1 cellular context compared by ENCODE assay signal in the genomic region with DNA sequence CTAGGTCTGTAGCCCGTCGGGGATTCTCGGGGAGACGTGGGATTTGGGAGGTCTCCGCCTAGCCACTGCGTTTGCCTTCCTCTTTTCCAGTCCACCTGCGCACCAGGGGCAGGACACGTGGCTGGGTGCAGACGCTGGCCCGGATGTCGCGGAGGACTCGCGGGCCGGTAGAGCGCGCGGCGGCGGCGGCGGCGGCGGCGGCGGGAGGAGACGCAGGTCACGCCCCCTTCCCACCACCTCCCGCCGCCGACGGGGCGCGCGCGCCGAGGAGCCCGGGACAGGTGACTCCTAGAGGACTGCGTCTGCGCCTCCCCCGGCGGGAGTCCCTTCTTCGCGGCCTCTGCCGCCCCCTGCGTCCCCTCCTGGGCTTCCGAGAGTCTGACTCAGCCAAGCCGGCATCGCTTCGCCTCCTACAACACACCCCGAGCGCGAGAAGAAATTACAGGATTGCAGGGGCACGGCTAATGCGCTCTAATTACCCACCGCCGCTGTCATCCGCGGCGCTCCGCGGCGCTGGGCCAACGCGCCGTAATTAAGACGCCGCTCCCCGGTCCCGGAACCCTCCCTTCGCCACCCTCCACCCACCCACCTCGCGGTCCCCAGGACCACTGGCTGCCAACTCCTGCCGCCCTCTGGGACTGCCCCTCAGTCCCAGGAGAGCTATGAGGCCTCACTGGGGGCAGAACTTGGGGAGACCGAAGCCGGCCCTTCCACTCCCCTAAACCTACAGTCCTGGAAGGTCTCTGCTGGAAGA.
TF ChIP-seq lines count a peak whose summit lies in the region.

No MANE protein-coding gene starts in this region.

TF ChIP-seq in H1, 55 proteins besides CTCF, POLR2A, EP300 and RAD21 (continued from another document):
- TF ChIP-seq ATF2 (IDR thresholded peaks at IDR 0.05; ENCODE audit: low read length) (0 out of 2 replicates have a peak, but pooled peaks have one; percentile 40), PHF8 (conservative IDR thresholded peaks at IDR 0.05; ENCODE audit: low read depth, low read length) (0 out of 2 replicates have a peak, but pooled peaks have one; percentile 30), TAF7 (optimal IDR thresholded peaks at IDR 0.05; ENCODE audit: borderline replicate concordance, low read depth, low read length) (peak; percentile 28), BRCA1 (IDR thresholded peaks at IDR 0.05; ENCODE audit: low read depth, low read length) (no peak), NRF1 (IDR thresholded peaks at IDR 0.05; ENCODE audit: low read depth, low read length) (peak; percentile 22; the same call in 1 of the 2 replicates), JUND (IDR thresholded peaks at IDR 0.05; ENCODE audit: low read length) (no peak), CBX5 (IDR thresholded peaks at IDR 0.05; ENCODE audit: low read depth, low read length) (no peak), EZH2 (IDR thresholded peaks at IDR 0.05; ENCODE audit: low read depth, low read length, severe bottlenecking) (no peak), TCF12 (IDR thresholded peaks at IDR 0.05; ENCODE audit: low read depth, low read length) (no peak), TEAD4 (IDR thresholded peaks at IDR 0.05; ENCODE audit: low read depth, low read length) (no peak), ZNF274 (IDR thresholded peaks at IDR 0.05; ENCODE audit: borderline replicate concordance, extremely low read depth, low read length) (no peak), SIN3A (conservative IDR thresholded peaks at IDR 0.05 in 1 of 2, IDR thresholded peaks at IDR 0.05 in 1 of 2; ENCODE audit: low read depth in 1 of 2, low read length in 2 of 2) (no peak), RBBP5 (IDR thresholded peaks at IDR 0.05; ENCODE audit: borderline replicate concordance, low read depth, low read length) (peak; percentile 74; the same call in 1 of the 2 replicates), E2F6 (IDR thresholded peaks at IDR 0.05) (peak; percentile 97), CHD7 (IDR thresholded peaks at IDR 0.05; ENCODE audit: insufficient replicate concordance, low read length) (no peak), KDM4A (IDR thresholded peaks at IDR 0.05; ENCODE audit: low read depth, low read length, severe bottlenecking) (peak; percentile 38), CHD2 (IDR thresholded peaks at IDR 0.05; ENCODE audit: low read length) (peak; percentile 54), GTF2F1 (IDR thresholded peaks at IDR 0.05; ENCODE audit: borderline replicate concordance, low read depth, low read length) (peak; percentile 27; the same call in 1 of the 2 replicates), TAF1 (IDR thresholded peaks at IDR 0.05; ENCODE audit: low read depth, low read length) (no peak; the same call in 1 of the 2 replicates), SIRT6 (IDR thresholded peaks at IDR 0.05; ENCODE audit: low read length) (no peak), SP2 (IDR thresholded peaks at IDR 0.05; ENCODE audit: low read length) (no peak), TBP (IDR thresholded peaks at IDR 0.05; ENCODE audit: low read depth, low read length) (0 out of 2 replicates have a peak, but pooled peaks have one; percentile 9), RFX5 (IDR thresholded peaks at IDR 0.05; ENCODE audit: borderline replicate concordance, low read depth, low read length) (no peak), NANOG (IDR thresholded peaks at IDR 0.05; ENCODE audit: insufficient read depth, low read depth, low read length, poor library complexity, severe bottlenecking) (no peak), HDAC2 (IDR thresholded peaks at IDR 0.05; ENCODE audit: borderline replicate concordance in 1 of 2, low read depth in 2 of 2, low read length in 2 of 2) (0 out of 4 replicates have a peak, but pooled peaks of 1 of the 2 experiments have one; percentile 11)
- TF ChIP-seq, protein P1, sequence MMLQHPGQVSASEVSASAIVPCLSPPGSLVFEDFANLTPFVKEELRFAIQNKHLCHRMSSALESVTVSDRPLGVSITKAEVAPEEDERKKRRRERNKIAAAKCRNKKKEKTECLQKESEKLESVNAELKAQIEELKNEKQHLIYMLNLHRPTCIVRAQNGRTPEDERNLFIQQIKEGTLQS (IDR thresholded peaks at IDR 0.05; ENCODE audit: insufficient read depth, low read depth, low read length), result no peak
- TF ChIP-seq, protein P2, sequence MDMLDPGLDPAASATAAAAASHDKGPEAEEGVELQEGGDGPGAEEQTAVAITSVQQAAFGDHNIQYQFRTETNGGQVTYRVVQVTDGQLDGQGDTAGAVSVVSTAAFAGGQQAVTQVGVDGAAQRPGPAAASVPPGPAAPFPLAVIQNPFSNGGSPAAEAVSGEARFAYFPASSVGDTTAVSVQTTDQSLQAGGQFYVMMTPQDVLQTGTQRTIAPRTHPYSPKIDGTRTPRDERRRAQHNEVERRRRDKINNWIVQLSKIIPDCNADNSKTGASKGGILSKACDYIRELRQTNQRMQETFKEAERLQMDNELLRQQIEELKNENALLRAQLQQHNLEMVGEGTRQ (IDR thresholded peaks at IDR 0.05; ENCODE audit: low read length), result 0 out of 2 replicates have a peak, but pooled peaks have one; percentile 32
TF ChIP-seq in H1: peak in this region for 13.
